In genomic region chr10:79349766-79350406, GRCh38 we compare ENCODE assay signal across 1 cellular context.
TF ChIP-seq lines count a peak whose summit lies in the region.

No MANE protein-coding gene starts in this region.

TF ChIP-seq in HepG2, 621 proteins besides CTCF, POLR2A, EP300 and RAD21 (continued from another document):
- TF ChIP-seq ZHX2 (IDR thresholded peaks at IDR 0.05; ENCODE audit: low read depth) (no peak), ZHX2 (CRISPR knock-in tag; IDR thresholded peaks at IDR 0.05; ENCODE audit: borderline replicate concordance) (no peak), MIER3 (CRISPR knock-in tag; IDR thresholded peaks at IDR 0.05; ENCODE audit: borderline replicate concordance) (no peak), ZNF343 (CRISPR knock-in tag; IDR thresholded peaks at IDR 0.05) (0 out of 2 replicates have a peak, but pooled peaks have one; percentile 23), ZFX (CRISPR knock-in tag; IDR thresholded peaks at IDR 0.05; ENCODE audit: low read depth) (peak; percentile 37; the same call in 1 of the 2 replicates), SOX5 (CRISPR knock-in tag; IDR thresholded peaks at IDR 0.05; ENCODE audit: borderline replicate concordance) (no peak), NR2C2 (CRISPR knock-in tag; IDR thresholded peaks at IDR 0.05; ENCODE audit: borderline replicate concordance) (0 out of 2 replicates have a peak, but pooled peaks have one; percentile 44), IRF2 (CRISPR knock-in tag; IDR thresholded peaks at IDR 0.05) (no peak), ZNF224 (CRISPR knock-in tag; IDR thresholded peaks at IDR 0.05) (peak; percentile 56; the same call in 1 of the 2 replicates), ZBTB3 (CRISPR knock-in tag; IDR thresholded peaks at IDR 0.05; ENCODE audit: borderline replicate concordance, low read depth) (no peak), ZNF878 (CRISPR knock-in tag; IDR thresholded peaks at IDR 0.05) (no peak)
- TF ChIP-seq, protein P1, sequence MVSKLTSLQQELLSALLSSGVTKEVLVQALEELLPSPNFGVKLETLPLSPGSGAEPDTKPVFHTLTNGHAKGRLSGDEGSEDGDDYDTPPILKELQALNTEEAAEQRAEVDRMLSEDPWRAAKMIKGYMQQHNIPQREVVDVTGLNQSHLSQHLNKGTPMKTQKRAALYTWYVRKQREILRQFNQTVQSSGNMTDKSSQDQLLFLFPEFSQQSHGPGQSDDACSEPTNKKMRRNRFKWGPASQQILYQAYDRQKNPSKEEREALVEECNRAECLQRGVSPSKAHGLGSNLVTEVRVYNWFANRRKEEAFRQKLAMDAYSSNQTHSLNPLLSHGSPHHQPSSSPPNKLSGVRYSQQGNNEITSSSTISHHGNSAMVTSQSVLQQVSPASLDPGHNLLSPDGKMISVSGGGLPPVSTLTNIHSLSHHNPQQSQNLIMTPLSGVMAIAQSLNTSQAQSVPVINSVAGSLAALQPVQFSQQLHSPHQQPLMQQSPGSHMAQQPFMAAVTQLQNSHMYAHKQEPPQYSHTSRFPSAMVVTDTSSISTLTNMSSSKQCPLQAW (CRISPR knock-in tag; IDR thresholded peaks at IDR 0.05): no peak
